ENCODE assay signal across 1 cellular context in genomic region chr17:42210046-42210445, GRCh38.
TF ChIP-seq lines count a peak whose summit lies in the region.

No MANE protein-coding gene starts in this region.

TF ChIP-seq in SK-N-SH, 30 proteins besides CTCF, POLR2A, EP300 and RAD21:
- TF ChIP-seq, protein P1, sequence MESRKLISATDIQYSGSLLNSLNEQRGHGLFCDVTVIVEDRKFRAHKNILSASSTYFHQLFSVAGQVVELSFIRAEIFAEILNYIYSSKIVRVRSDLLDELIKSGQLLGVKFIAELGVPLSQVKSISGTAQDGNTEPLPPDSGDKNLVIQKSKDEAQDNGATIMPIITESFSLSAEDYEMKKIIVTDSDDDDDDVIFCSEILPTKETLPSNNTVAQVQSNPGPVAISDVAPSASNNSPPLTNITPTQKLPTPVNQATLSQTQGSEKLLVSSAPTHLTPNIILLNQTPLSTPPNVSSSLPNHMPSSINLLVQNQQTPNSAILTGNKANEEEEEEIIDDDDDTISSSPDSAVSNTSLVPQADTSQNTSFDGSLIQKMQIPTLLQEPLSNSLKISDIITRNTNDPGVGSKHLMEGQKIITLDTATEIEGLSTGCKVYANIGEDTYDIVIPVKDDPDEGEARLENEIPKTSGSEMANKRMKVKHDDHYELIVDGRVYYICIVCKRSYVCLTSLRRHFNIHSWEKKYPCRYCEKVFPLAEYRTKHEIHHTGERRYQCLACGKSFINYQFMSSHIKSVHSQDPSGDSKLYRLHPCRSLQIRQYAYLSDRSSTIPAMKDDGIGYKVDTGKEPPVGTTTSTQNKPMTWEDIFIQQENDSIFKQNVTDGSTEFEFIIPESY (IDR thresholded peaks at IDR 0.05; ENCODE audit: borderline replicate concordance, low read depth): no peak
- no peak for TF ChIP-seq CHD2 (IDR thresholded peaks at IDR 0.05; ENCODE audit: low read length, partially characterized antibody)
TF ChIP-seq in SK-N-SH: peak in this region for 0.
